In genomic region chr5:61440086-61440485, GRCh38 we compare ENCODE assay signal across 16 cellular contexts.
A peak's percentile ranks its signal among the peaks of the same experiment; 100 is the strongest.
DNase-seq lines count a peak whose midpoint lies in the region; ATAC-seq and TF ChIP-seq lines count a peak whose summit lies in the region.
"Had no signal": no experiment of that assay in that cellular context is flagged by ENCODE, and none has a peak within 500 bp of the region (broad histone marks: within the 10 kb centered on the region; RNA-seq: fewer than 3 reads in every experiment).

No MANE protein-coding gene starts in this region.

- H3K9me3 ChIP-seq in esophagus squamous epithelium, result peaks cover 0 to 13% (median 0%) of the 10 kb centered on the region in 3 donors

- H3K4me1 ChIP-seq in esophagus squamous epithelium, result peaks cover 0 to 37% (median 8%) of the 10 kb centered on the region in 3 donors
- H3K4me1 ChIP-seq: BLaER1 had no signal

- WGBS in esophagus squamous epithelium, 2 donors, result 55 to 56% methylated on average over 3 of the region's 3 CpGs

- DNase-seq in caudate nucleus (lab: John Stamatoyannopoulos, UW) (no peak), esophagus squamous epithelium (lab: John Stamatoyannopoulos, UW) (no peak), substantia nigra (lab: John Stamatoyannopoulos, UW) (no peak), C1 segment of cervical spinal cord (lab: John Stamatoyannopoulos, UW) (no peak), dedifferentiated amniotic fluid mesenchymal stem cell (ENCODE audit: extremely low spot score) (no peak)
- DNase-seq: AML-193; Calu3; CD4-positive, CD25-positive, alpha-beta regulatory T cell; DMS 273 treated with DMSO at 0.1 percent for 48 hours; HCEC 1CT; HFFc6 had no signal

- no peaks in the 10 kb centered on the region for H3K27me3 ChIP-seq in esophagus squamous epithelium
- H3K27me3 ChIP-seq: BLaER1 had no signal

- ATAC-seq in GM18867 (IDR thresholded peaks at IDR 0.05; ENCODE audit: unreplicated experiment), result no peak
- ATAC-seq: A549 had no signal

- no peak for TF ChIP-seq POLR2A in esophagus squamous epithelium (IDR thresholded peaks at IDR 0.05)

- intact Hi-C loops in esophagus squamous epithelium (cut with DNase I), result no loop called here

- no peak for TF ChIP-seq CTCF in esophagus squamous epithelium (IDR thresholded peaks at IDR 0.05)

- no peak overlapping the region for H3K4me3 ChIP-seq in esophagus squamous epithelium
- H3K4me3 ChIP-seq: A549, BLaER1 had no signal

- H3K27ac ChIP-seq in angular gyrus (ENCODE audit: low read depth, low read length) (peak overlapping the region; percentile 37), caudate nucleus (ENCODE audit: low read depth, low read length) (peak overlapping the region; percentile 22), esophagus squamous epithelium (peak overlapping the region in 3 of 4 donors; percentile 18 to 39 (median 37)), substantia nigra (ENCODE audit: low read depth, low read length, poor library complexity, severe bottlenecking) (peak overlapping the region; percentile 86)
- H3K27ac ChIP-seq: A549, BLaER1, HL-60 had no signal

- H3K36me3 ChIP-seq in esophagus squamous epithelium, result peaks cover 0 to 9% (median 0%) of the 10 kb centered on the region in 3 donors

Comparison
In these comparisons a context has a peak if more than half of its experiments do, and no peak if none do; other contexts are left out.
1. H3K27ac ChIP-seq: peak in every context shown above with its lines; median percentile 86 in substantia nigra; 37 in angular gyrus; 37 in esophagus squamous epithelium; 22 in caudate nucleus.